ENCODE assay signal across 21 cellular contexts in the genomic region with DNA sequence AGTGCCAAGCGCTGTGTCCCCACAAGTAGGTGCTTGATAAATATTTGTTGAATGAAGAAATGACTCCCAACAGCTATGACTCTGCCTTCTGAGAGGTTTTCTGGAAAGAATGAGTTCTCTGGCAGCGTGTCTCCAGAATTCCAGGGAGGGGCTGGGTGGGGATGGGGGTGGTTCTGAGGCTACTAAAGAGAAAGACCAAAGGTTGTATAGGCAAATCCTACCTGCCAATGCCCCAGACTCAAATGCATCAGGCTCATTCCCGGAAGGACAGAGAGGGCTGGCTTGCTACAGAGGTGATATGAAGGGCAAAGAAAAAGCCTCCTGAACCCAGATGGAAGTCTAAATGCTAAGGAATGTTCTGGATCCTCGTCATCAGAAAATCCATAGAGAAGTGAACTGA. TPM values are rescaled to one million over a fixed set of nuclear protein-coding genes. Genes with fewer than 3 reads are reported as not detected.
DNase-seq lines count a peak whose midpoint lies in the region; ATAC-seq and TF ChIP-seq lines count a peak whose summit lies in the region.
"Had no signal": no experiment of that assay in that cellular context is flagged by ENCODE, and none has a peak within 500 bp of the region (broad histone marks: within the 10 kb centered on the region; RNA-seq: fewer than 3 reads in every experiment).

No MANE protein-coding gene starts in this region.

- peaks cover 22% of the 10 kb centered on the region for H3K4me1 Mint-ChIP-seq in activated T-cell treated with anti-CD3 and anti-CD28 coated beads, Interleukin-2, amount 50 U/mL, for 24 hours (ENCODE audit: low read depth)
- H3K4me1 Mint-ChIP-seq in activated CD4-positive, alpha-beta memory T cell treated with anti-CD3 and anti-CD28 coated beads, Interleukin-2, amount 10 ng/mL, durations not matched to agents 7 days and 5 days = peaks cover 24% of the 10 kb centered on the region
- H3K4me1 Mint-ChIP-seq in progenitor cell of endocrine pancreas (ENCODE audit: low read depth) = peaks cover 12% of the 10 kb centered on the region

- H3K36me3 Mint-ChIP-seq in activated T-cell treated with anti-CD3 and anti-CD28 coated beads, Interleukin-2, amount 50 U/mL, for 24 hours (ENCODE audit: low read depth) = peaks cover 41% of the 10 kb centered on the region
- peaks cover 25% of the 10 kb centered on the region for H3K36me3 Mint-ChIP-seq in activated CD4-positive, alpha-beta memory T cell treated with anti-CD3 and anti-CD28 coated beads, Interleukin-2, amount 10 ng/mL, durations not matched to agents 7 days and 5 days (ENCODE audit: low read depth)
- peaks cover 10% of the 10 kb centered on the region for H3K36me3 Mint-ChIP-seq in progenitor cell of endocrine pancreas (ENCODE audit: insufficient read depth)

- CTCF ChIA-PET in activated CD4-positive, alpha-beta memory T cell treated with anti-CD3 and anti-CD28 coated beads, Interleukin-2, amount 10 ng/mL, durations not matched to agents 7 days and 5 days (lab: Charles Lee) = interaction anchor here (2.7 to 3.1 kb wide), 2 partner anchors 31 kb away, joined by 8 to 20 read pairs; partner anchors contain the start of gene SLC35E4

- DNase-seq in activated T-cell treated with anti-CD3 and anti-CD28 coated beads, Interleukin-2, amount 50 U/mL, for 24 hours = no peak
- no peak for DNase-seq in activated T-cell treated with anti-CD3 and anti-CD28 coated beads, Interleukin-2, amount 50 U/mL, for 1 hour
- no peak for DNase-seq in activated CD4-positive, alpha-beta memory T cell treated with anti-CD3 and anti-CD28 coated beads, Interleukin-2, amount 10 ng/mL, durations not matched to agents 7 days and 5 days
- DNase-seq in left colon = peak in 1 of 2 donors; percentile 52
- DNase-seq in progenitor cell of endocrine pancreas (ENCODE audit: low spot score, unreplicated experiment) = no peak
- no peak for DNase-seq in NCI-H82 (lab: John Stamatoyannopoulos, UW)
- DNase-seq in foreskin fibroblast = no peak
- DNase-seq: activated naive CD4-positive, alpha-beta T cell treated with Interleukin-2 at 50 U/mL for 16 hours; brain microvascular endothelial cell; C1 segment of cervical spinal cord; IMR-90; islet precursor cell; PC-9; SJCRH30; stimulated activated CD4-positive, alpha-beta T cell treated with anti-CD3 and anti-CD28 coated beads, Interleukin-4, amount 100 ng/mL, for 1 hour; substantia nigra; T1000 had no signal

- H3K9me3 Mint-ChIP-seq in activated T-cell treated with anti-CD3 and anti-CD28 coated beads, Interleukin-2, amount 50 U/mL, for 24 hours = no peaks in the 10 kb centered on the region
- H3K9me3 Mint-ChIP-seq in activated CD4-positive, alpha-beta memory T cell treated with anti-CD3 and anti-CD28 coated beads, Interleukin-2, amount 10 ng/mL, durations not matched to agents 7 days and 5 days = no peaks in the 10 kb centered on the region
- H3K9me3 Mint-ChIP-seq in progenitor cell of endocrine pancreas (ENCODE audit: low read depth) = no peaks in the 10 kb centered on the region

- TF ChIP-seq CTCF in progenitor cell of endocrine pancreas (IDR thresholded peaks at IDR 0.05; ENCODE audit: unreplicated experiment) (no peak), foreskin fibroblast (IDR thresholded peaks at IDR 0.05; ENCODE audit: low read depth, low read length) (no peak)

- H3K4me3 Mint-ChIP-seq in activated T-cell treated with anti-CD3 and anti-CD28 coated beads, Interleukin-2, amount 50 U/mL, for 24 hours = peak overlapping the region; percentile 38
- H3K4me3 Mint-ChIP-seq in activated CD4-positive, alpha-beta memory T cell treated with anti-CD3 and anti-CD28 coated beads, Interleukin-2, amount 10 ng/mL, durations not matched to agents 7 days and 5 days = peak overlapping the region; percentile 95
- peak overlapping the region; percentile 14 for H3K4me3 Mint-ChIP-seq in progenitor cell of endocrine pancreas (ENCODE audit: low read depth)

- intact Hi-C loops in left colon (cut with DNase I, micrococcal nuclease) = no loop called here

- H3K4me3 ChIP-seq in foreskin fibroblast (ENCODE audit: low read depth in 1 of 2, low read length in 2 of 2) = no peak overlapping the region
- H3K4me3 ChIP-seq: A549, lung, PC-9, SJCRH30 had no signal

- peak; percentile 34 for ATAC-seq in left colon
- ATAC-seq in GM19395 (IDR thresholded peaks at IDR 0.05; ENCODE audit: unreplicated experiment) = no peak
- ATAC-seq: A549, HCT116 had no signal

- POLR2A ChIA-PET in activated CD4-positive, alpha-beta memory T cell treated with anti-CD3 and anti-CD28 coated beads, Interleukin-2, amount 10 ng/mL, durations not matched to agents 7 days and 5 days (lab: Charles Lee) = no interaction called here

- H3K27me3 Mint-ChIP-seq in activated T-cell treated with anti-CD3 and anti-CD28 coated beads, Interleukin-2, amount 50 U/mL, for 24 hours = peaks cover 4% of the 10 kb centered on the region
- peaks cover 3% of the 10 kb centered on the region for H3K27me3 Mint-ChIP-seq in activated CD4-positive, alpha-beta memory T cell treated with anti-CD3 and anti-CD28 coated beads, Interleukin-2, amount 10 ng/mL, durations not matched to agents 7 days and 5 days
- peaks cover 19% of the 10 kb centered on the region for H3K27me3 Mint-ChIP-seq in progenitor cell of endocrine pancreas

- no peak overlapping the region for H3K27ac Mint-ChIP-seq in activated T-cell treated with anti-CD3 and anti-CD28 coated beads, Interleukin-2, amount 50 U/mL, for 24 hours
- no peak overlapping the region for H3K27ac Mint-ChIP-seq in activated CD4-positive, alpha-beta memory T cell treated with anti-CD3 and anti-CD28 coated beads, Interleukin-2, amount 10 ng/mL, durations not matched to agents 7 days and 5 days
- H3K27ac Mint-ChIP-seq in progenitor cell of endocrine pancreas = no peak overlapping the region

RNA-seq across cellular contexts. Expression of gene DUSP18, which starts 1.9 kb away (rescaled TPM):
- 10 to 100 TPM; 14.3 to 18.5 TPM for total RNA-seq in activated CD4-positive, alpha-beta memory T cell treated with anti-CD3 and anti-CD28 coated beads, Interleukin-2, amount 10 ng/mL, durations not matched to agents 7 days and 5 days
- total RNA-seq in left colon (10 to 100 TPM; 15.3 to 18.1 TPM), progenitor cell of endocrine pancreas (11.2 and 11.6 TPM in 2 replicates)

RNA-seq across cellular contexts. Expression of gene OSBP2, which starts 28.9 kb away (rescaled TPM):
- 1 to 10 TPM; 4.8 to 5.0 TPM for total RNA-seq in activated CD4-positive, alpha-beta memory T cell treated with anti-CD3 and anti-CD28 coated beads, Interleukin-2, amount 10 ng/mL, durations not matched to agents 7 days and 5 days
- total RNA-seq in left colon = 1 to 10 TPM; 2.9 to 5.1 TPM
- 8.3 and 9.5 TPM in 2 replicates for total RNA-seq in progenitor cell of endocrine pancreas
- total RNA-seq: SJCRH30 had no signal

RNA-seq across cellular contexts. Expression of gene SLC35E4, which starts 30.2 kb away (rescaled TPM):
- 1 to 10 TPM; 5.3 to 5.8 TPM for total RNA-seq in activated CD4-positive, alpha-beta memory T cell treated with anti-CD3 and anti-CD28 coated beads, Interleukin-2, amount 10 ng/mL, durations not matched to agents 7 days and 5 days
- total RNA-seq in left colon = 1 to 10 TPM; 8.3 to 9.9 TPM
- total RNA-seq in progenitor cell of endocrine pancreas = 2.1 and 2.6 TPM in 2 replicates

RNA-seq across cellular contexts. Expression of gene TCN2, which starts 58.8 kb away (rescaled TPM):
- total RNA-seq in activated CD4-positive, alpha-beta memory T cell treated with anti-CD3 and anti-CD28 coated beads, Interleukin-2, amount 10 ng/mL, durations not matched to agents 7 days and 5 days = 1 to 10 TPM; 1.7 to 1.9 TPM
- 10 to 100 TPM; 29.4 to 58.2 TPM for total RNA-seq in left colon
- total RNA-seq in progenitor cell of endocrine pancreas = 22.3 and 22.9 TPM in 2 replicates

Comparison
In these comparisons a context has a peak if more than half of its experiments do, and no peak if none do; other contexts are left out.
1. H3K4me3 Mint-ChIP-seq: peak in every context shown above with its lines; median percentile 95 in activated CD4-positive, alpha-beta memory T cell treated with anti-CD3 and anti-CD28 coated beads, Interleukin-2, amount 10 ng/mL, durations not matched to agents 7 days and 5 days; 38 in activated T-cell treated with anti-CD3 and anti-CD28 coated beads, Interleukin-2, amount 50 U/mL, for 24 hours; 14 in progenitor cell of endocrine pancreas.